ENCODE assay signal across 8 cellular contexts in genomic region chr12:113135178-113136127, GRCh38. TPM values are rescaled to one million over a fixed set of nuclear protein-coding genes. Genes with fewer than 3 reads are reported as not detected.
A peak's percentile ranks its signal among the peaks of the same experiment; 100 is the strongest.
DNase-seq lines count a peak whose midpoint lies in the region; ATAC-seq and TF ChIP-seq lines count a peak whose summit lies in the region.

Gene RASAL1 (minus strand): TSS chr12:113135761. CDS start chr12:113135462, 299 bp downstream.

- no peak within 1 kb of the TSS for H3K27ac Mint-ChIP-seq in glutamatergic neuron (ENCODE audit: unreplicated experiment)

- H3K27me3 Mint-ChIP-seq in activated T-cell treated with anti-CD3 and anti-CD28 coated beads, Interleukin-2, amount 50 U/mL, for 4 hours (ENCODE audit: low read depth): peaks cover 8% of the 10 kb centered on the region
- H3K27me3 Mint-ChIP-seq in glutamatergic neuron (ENCODE audit: unreplicated experiment): peaks cover 8% of the 10 kb centered on the region

- H3K9me3 ChIP-seq in heart left ventricle: no peaks in the 10 kb centered on the region
- no peaks in the 10 kb centered on the region for H3K9me3 ChIP-seq in tibial artery

- no peaks in the 10 kb centered on the region for H3K36me3 Mint-ChIP-seq in activated T-cell treated with anti-CD3 and anti-CD28 coated beads, Interleukin-2, amount 50 U/mL, for 4 hours (ENCODE audit: insufficient read depth)
- H3K36me3 Mint-ChIP-seq in glutamatergic neuron (ENCODE audit: unreplicated experiment): no peaks in the 10 kb centered on the region

- ATAC-seq in heart left ventricle (peak in 2 of 4 donors; percentile 24 to 26), Right ventricle myocardium inferior (no peak), HG02938 (IDR thresholded peaks at IDR 0.05; ENCODE audit: unreplicated experiment) (no peak)
- ATAC-seq in activated T-cell treated with anti-CD3 and anti-CD28 coated beads, Interleukin-2, amount 50 U/mL, for 4 hours: peak; percentile 89 to 95

- peak within 1 kb of the TSS; percentile 78 for H3K4me3 Mint-ChIP-seq in activated T-cell treated with anti-CD3 and anti-CD28 coated beads, Interleukin-2, amount 50 U/mL, for 4 hours
- no peak within 1 kb of the TSS for H3K4me3 Mint-ChIP-seq in glutamatergic neuron (ENCODE audit: unreplicated experiment)

- intact Hi-C loops in heart left ventricle (cut with DNase I) (no loop called here), Right ventricle myocardium inferior (cut with DNase I) (no loop called here), tibial artery (cut with DNase I; ENCODE audit: low total_unique reads) (no loop called here)

- no peak within 1 kb of the TSS for H3K27ac ChIP-seq in heart left ventricle
- no peak within 1 kb of the TSS for H3K27ac ChIP-seq in tibial artery

- TF ChIP-seq POLR2A in heart left ventricle (IDR thresholded peaks at IDR 0.05): no peak

- H3K27me3 ChIP-seq in heart left ventricle: peaks cover 13 to 60% (median 29%) of the 10 kb centered on the region in 9 donors
- H3K27me3 ChIP-seq in tibial artery: peaks cover 0 to 64% of the 10 kb centered on the region in 2 donors

- H3K4me3 ChIP-seq in heart left ventricle (peak within 1 kb of the TSS in 1 of 12 donors; percentile 8), tibial artery (no peak within 1 kb of the TSS)

- no peaks in the 10 kb centered on the region for H3K36me3 ChIP-seq in heart left ventricle
- H3K36me3 ChIP-seq in tibial artery: no peaks in the 10 kb centered on the region

- H3K4me1 ChIP-seq in heart left ventricle (peaks cover 0 to 11% (median 0%) of the 10 kb centered on the region in 12 donors), tibial artery (peaks cover 0 to 14% (median 0%) of the 10 kb centered on the region in 4 donors)

- no peaks in the 10 kb centered on the region for H3K9me3 Mint-ChIP-seq in activated T-cell treated with anti-CD3 and anti-CD28 coated beads, Interleukin-2, amount 50 U/mL, for 4 hours
- no peaks in the 10 kb centered on the region for H3K9me3 Mint-ChIP-seq in glutamatergic neuron (ENCODE audit: unreplicated experiment)

- H3K4me1 Mint-ChIP-seq in activated T-cell treated with anti-CD3 and anti-CD28 coated beads, Interleukin-2, amount 50 U/mL, for 4 hours (ENCODE audit: low read depth): peaks cover 15% of the 10 kb centered on the region
- no peaks in the 10 kb centered on the region for H3K4me1 Mint-ChIP-seq in glutamatergic neuron (ENCODE audit: low read depth, unreplicated experiment)

- 4 to 5% (median 4%) methylated on average over 31 to 68 of the region's 68 CpGs for WGBS in heart left ventricle, 4 donors

- peak in 1 of 5 donors; percentile 13 for DNase-seq in heart left ventricle
- no peak for DNase-seq in Right ventricle myocardium inferior (ENCODE audit: missing footprints)
- peak; percentile 91 for DNase-seq in NCI-H774 (lab: John Stamatoyannopoulos, UW)
- DNase-seq in activated T-cell treated with anti-CD3 and anti-CD28 coated beads, Interleukin-2, amount 50 U/mL, for 4 hours: peak; percentile 73
- DNase-seq in glutamatergic neuron: peak; percentile 49
- peak; percentile 72 to 83 (median 78) for DNase-seq in stimulated activated CD4-positive, alpha-beta T cell treated with anti-CD3 and anti-CD28 coated beads, Interleukin-12 subunit alpha, Interleukin-12 subunit beta, amount 100 ng/mL, for 48 hours (ENCODE audit: low read depth in 2 of 3, low spot score in 1 of 3)
- DNase-seq in tibial artery: no peak

- peak in 9 of 12 donors; percentile 8 to 42 (median 28) for TF ChIP-seq CTCF in heart left ventricle (IDR thresholded peaks at IDR 0.05)
- TF ChIP-seq CTCF in glutamatergic neuron (IDR thresholded peaks at IDR 0.05; ENCODE audit: partially characterized antibody, unreplicated experiment): peak; percentile 53
- no peak for TF ChIP-seq CTCF in tibial artery (IDR thresholded peaks at IDR 0.05)

RNA-seq across cellular contexts. Expression of gene RASAL1, which starts in this region (rescaled TPM):
- total RNA-seq in heart left ventricle (not detected), Right ventricle myocardium inferior (not detected), glutamatergic neuron (ENCODE audit: unreplicated experiment) (not detected)
- not detected for polyA plus RNA-seq in heart left ventricle
- total RNA-seq in activated T-cell treated with anti-CD3 and anti-CD28 coated beads, Interleukin-2, amount 50 U/mL, for 4 hours: 1 to 10 TPM in 1 of 3 donors, under 1 TPM in 2; 0.58 to 1.1 (median 0.87) TPM

Comparison
In these comparisons a context has a peak if more than half of its experiments do, and no peak if none do; other contexts are left out.
1. Peak in DNase-seq in glutamatergic neuron; RNA of the gene not detected or under 1 TPM.
2. ATAC-seq: peak in activated T-cell treated with anti-CD3 and anti-CD28 coated beads, Interleukin-2, amount 50 U/mL, for 4 hours (2 of 2); none in Right ventricle myocardium inferior (single experiment) and HG02938 (single experiment).
3. DNase-seq: peak in NCI-H774 (single experiment), activated T-cell treated with anti-CD3 and anti-CD28 coated beads, Interleukin-2, amount 50 U/mL, for 4 hours (single experiment) and stimulated activated CD4-positive, alpha-beta T cell treated with anti-CD3 and anti-CD28 coated beads, Interleukin-12 subunit alpha, Interleukin-12 subunit beta, amount 100 ng/mL, for 48 hours (3 of 3); none in Right ventricle myocardium inferior (single experiment) and tibial artery (0 of 2).
4. CTCF ChIP-seq: peak in heart left ventricle (9 of 12) and glutamatergic neuron (single experiment); none in tibial artery (0 of 2).